ENCODE assay signal across 27 cellular contexts in genomic region chr21:29860346-29860745, GRCh38.
"Had no signal": no experiment of that assay in that cellular context is flagged by ENCODE, and none has a peak within 500 bp of the region (broad histone marks: within the 10 kb centered on the region; RNA-seq: fewer than 3 reads in every experiment).

No MANE protein-coding gene starts in this region.

- FAIRE-seq: frontal cortex had no signal

- H3K4me1 ChIP-seq: adrenal gland, breast epithelium had no signal

- DNase-seq: activated B cell treated with CpG ODN at 0.5 μM for 24 hours; activated CD4-positive, alpha-beta T cell treated with anti-CD3 and anti-CD28 coated beads for 48 hours; activated CD4-positive, alpha-beta T cell treated with anti-CD3 and anti-CD28 coated beads, Interleukin-2, amount 50 U/mL, for 1 hour; activated CD4-positive, alpha-beta T cell treated with anti-CD3 and anti-CD28 coated beads, Interleukin-2, amount 50 U/mL, for 48 hours; activated CD8-positive, alpha-beta memory T cell treated with anti-CD3 and anti-CD28 coated beads for 24 hours; activated CD8-positive, alpha-beta T cell treated with anti-CD3 and anti-CD28 coated beads for 36 hours; activated effector memory CD4-positive, alpha-beta T cell treated with anti-CD3 and anti-CD28 coated beads, Interleukin-2, amount 50 U/mL, for 16 hours; activated naive CD4-positive, alpha-beta T cell treated with anti-CD3 and anti-CD28 coated beads for 36 hours; activated naive CD8-positive, alpha-beta T cell treated with anti-CD3 and anti-CD28 coated beads for 36 hours; activated naive CD8-positive, alpha-beta T cell treated with anti-CD3 and anti-CD28 coated beads, Interleukin-2, amount 50 U/mL, for 24 hours; activated T-cell treated with anti-CD3 and anti-CD28 coated beads, Interleukin-2, amount 50 U/mL, for 4 hours; adrenal gland; amygdala; aorta; dorsolateral prefrontal cortex; effector memory CD4-positive, alpha-beta T cell; endodermal cell; foreskin fibroblast; SW 1271; T-cell; T-helper 9 cell; WERI-Rb-1 had no signal

- ATAC-seq: activated CD4-positive, CD25-positive, alpha-beta regulatory T cell treated with anti-CD3 and anti-CD28 coated beads, Interleukin-2, amount 50 U/mL, for 24 hours; activated CD8-positive, alpha-beta T cell treated with anti-CD3 and anti-CD28 coated beads for 36 hours; activated naive CD8-positive, alpha-beta T cell treated with anti-CD3 and anti-CD28 coated beads, Interleukin-2, amount 50 U/mL, for 24 hours; activated T-cell treated with anti-CD3 and anti-CD28 coated beads, Interleukin-2, amount 50 U/mL, for 4 hours; esophagus mucosa; T-cell had no signal

- H3K27me3 ChIP-seq: adrenal gland, breast epithelium had no signal

- H3K36me3 ChIP-seq: adrenal gland, breast epithelium, WERI-Rb-1 had no signal

- H3K9me3 ChIP-seq: adrenal gland, breast epithelium had no signal

- H3K27ac ChIP-seq: adrenal gland, breast epithelium, coronary artery, dorsolateral prefrontal cortex, WERI-Rb-1 had no signal

- H3K4me3 ChIP-seq: adrenal gland, breast epithelium, coronary artery, dorsolateral prefrontal cortex had no signal
